14 cellular contexts compared by ENCODE assay signal in the genomic region with DNA sequence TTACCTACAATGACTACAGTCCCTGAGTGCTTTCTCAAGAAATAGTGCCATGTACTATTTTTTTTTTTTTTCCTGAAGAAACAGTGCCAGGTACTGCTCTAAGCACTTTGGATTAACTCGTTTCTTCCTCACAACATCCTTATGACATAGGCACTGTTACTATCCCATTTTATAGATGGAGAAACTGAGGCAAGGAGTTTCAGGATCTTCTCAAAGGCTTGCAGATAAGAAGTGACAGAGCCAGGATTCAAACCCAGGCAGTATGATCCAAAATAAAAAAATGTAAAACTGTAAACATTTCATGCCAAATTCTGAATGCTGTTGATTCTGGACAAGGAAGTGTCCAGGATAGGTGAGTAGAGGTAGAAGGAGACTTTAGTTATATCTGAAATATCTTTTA. TPM values are rescaled to one million over a fixed set of nuclear protein-coding genes. Genes with fewer than 3 reads are reported as not detected.
DNase-seq lines count a peak whose midpoint lies in the region; ATAC-seq and TF ChIP-seq lines count a peak whose summit lies in the region.
"Had no signal": no experiment of that assay in that cellular context is flagged by ENCODE, and none has a peak within 500 bp of the region (broad histone marks: within the 10 kb centered on the region; RNA-seq: fewer than 3 reads in every experiment).

No MANE protein-coding gene starts in this region.

- DNase-seq in T-helper 2 cell treated with Interferon-gamma antibody and Interleukin-4, amounts not matched to agents 5 μg/mL and 100 μg/mL, for 36 hours (ENCODE audit: low spot score) = no peak
- DNase-seq in T-helper 2 cell = no peak
- DNase-seq in LNCaP clone FGC (ENCODE audit: low read depth) = no peak
- DNase-seq in activated naive CD8-positive, alpha-beta T cell treated with anti-CD3 and anti-CD28 coated beads, Interleukin-2, amount 50 U/mL, for 24 hours = no peak
- DNase-seq in adrenal gland = no peak
- no peak for DNase-seq in AG08396 (ENCODE audit: low spot score)
- DNase-seq: 8988T, EL, KG1, left ventricle myocardium inferior, thyroid gland had no signal

- intact Hi-C loops in adrenal gland (cut with DNase I) = no loop called here

- H3K36me3 Mint-ChIP-seq in T-helper 2 cell treated with Interferon-gamma antibody and Interleukin-4, amounts not matched to agents 5 μg/mL and 100 μg/mL, for 36 hours (ENCODE audit: low read depth) = peaks cover 22% of the 10 kb centered on the region
- peaks cover 27% of the 10 kb centered on the region for H3K36me3 Mint-ChIP-seq in activated naive CD8-positive, alpha-beta T cell treated with anti-CD3 and anti-CD28 coated beads, Interleukin-2, amount 50 U/mL, for 24 hours (ENCODE audit: low read depth)

- peaks cover 5% of the 10 kb centered on the region for H3K4me1 ChIP-seq in neuron (ENCODE audit: insufficient read depth, low read length)
- H3K4me1 ChIP-seq in adrenal gland (replicated peaks in 1 of 2) = peaks cover 0 to 7% of the 10 kb centered on the region in 2 donors
- H3K4me1 ChIP-seq: thyroid gland had no signal

- TF ChIP-seq POLR2A in adrenal gland (IDR thresholded peaks at IDR 0.05) = no peak

- H3K9me3 ChIP-seq in neuron (ENCODE audit: low read length) (no peaks in the 10 kb centered on the region), adrenal gland (replicated peaks in 1 of 3) (no peaks in the 10 kb centered on the region)
- H3K9me3 ChIP-seq: thyroid gland had no signal

- H2AFZ ChIP-seq in neuron (ENCODE audit: low read depth, low read length) = no peak overlapping the region

- no peak overlapping the region for H3K27ac ChIP-seq in adrenal gland
- H3K27ac ChIP-seq: left ventricle myocardium inferior, thyroid gland had no signal

- H3K4me1 Mint-ChIP-seq in T-helper 2 cell treated with Interferon-gamma antibody and Interleukin-4, amounts not matched to agents 5 μg/mL and 100 μg/mL, for 36 hours (ENCODE audit: low read depth) = peaks cover 26% of the 10 kb centered on the region
- peaks cover 23% of the 10 kb centered on the region for H3K4me1 Mint-ChIP-seq in activated naive CD8-positive, alpha-beta T cell treated with anti-CD3 and anti-CD28 coated beads, Interleukin-2, amount 50 U/mL, for 24 hours

- H3K36me3 ChIP-seq in neuron (ENCODE audit: insufficient read depth, low read length) (no peaks in the 10 kb centered on the region), adrenal gland (replicated peaks in 1 of 2) (no peaks in the 10 kb centered on the region)
- H3K36me3 ChIP-seq: left ventricle myocardium inferior, thyroid gland had no signal

- H3K4me3 Mint-ChIP-seq in T-helper 2 cell treated with Interferon-gamma antibody and Interleukin-4, amounts not matched to agents 5 μg/mL and 100 μg/mL, for 36 hours = peak overlapping the region; percentile 85
- H3K4me3 Mint-ChIP-seq in activated naive CD8-positive, alpha-beta T cell treated with anti-CD3 and anti-CD28 coated beads, Interleukin-2, amount 50 U/mL, for 24 hours = peak overlapping the region; percentile 80

- H3K27me3 ChIP-seq in neuron (ENCODE audit: insufficient read depth, low read length) = no peaks in the 10 kb centered on the region
- no peaks in the 10 kb centered on the region for H3K27me3 ChIP-seq in adrenal gland
- H3K27me3 ChIP-seq: thyroid gland had no signal

- H3K27me3 Mint-ChIP-seq in T-helper 2 cell treated with Interferon-gamma antibody and Interleukin-4, amounts not matched to agents 5 μg/mL and 100 μg/mL, for 36 hours (ENCODE audit: low read depth) = no peaks in the 10 kb centered on the region
- H3K27me3 Mint-ChIP-seq in activated naive CD8-positive, alpha-beta T cell treated with anti-CD3 and anti-CD28 coated beads, Interleukin-2, amount 50 U/mL, for 24 hours = no peaks in the 10 kb centered on the region
- H3K27me3 Mint-ChIP-seq: central memory CD8-positive, alpha-beta T cell had no signal

- 62 to 84% (median 78%) methylated on average over 1 of the region's 1 CpG for WGBS in adrenal gland, 4 donors

- TF ChIP-seq CTCF in LNCaP clone FGC (IDR thresholded peaks at IDR 0.05; ENCODE audit: control insufficient read depth, extremely low read depth, insufficient read depth) = no peak
- TF ChIP-seq CTCF in adrenal gland (IDR thresholded peaks at IDR 0.05) = no peak

- peak overlapping the region; percentile 83 for H3K4me3 ChIP-seq in LNCaP clone FGC (ENCODE audit: low read depth, low read length)
- H3K4me3 ChIP-seq in neuron (ENCODE audit: low read length) = peak overlapping the region; percentile 74
- H3K4me3 ChIP-seq in adrenal gland = no peak overlapping the region
- H3K4me3 ChIP-seq: thyroid gland had no signal

- no peak for ATAC-seq in activated naive CD8-positive, alpha-beta T cell treated with anti-CD3 and anti-CD28 coated beads, Interleukin-2, amount 50 U/mL, for 24 hours
- ATAC-seq in GM19351 (IDR thresholded peaks at IDR 0.05; ENCODE audit: unreplicated experiment) = no peak

- peak overlapping the region; percentile 70 for H3K27ac Mint-ChIP-seq in T-helper 2 cell treated with Interferon-gamma antibody and Interleukin-4, amounts not matched to agents 5 μg/mL and 100 μg/mL, for 36 hours
- H3K27ac Mint-ChIP-seq in activated naive CD8-positive, alpha-beta T cell treated with anti-CD3 and anti-CD28 coated beads, Interleukin-2, amount 50 U/mL, for 24 hours = no peak overlapping the region

- peaks cover 9% of the 10 kb centered on the region for H3K9me3 Mint-ChIP-seq in T-helper 2 cell treated with Interferon-gamma antibody and Interleukin-4, amounts not matched to agents 5 μg/mL and 100 μg/mL, for 36 hours
- no peaks in the 10 kb centered on the region for H3K9me3 Mint-ChIP-seq in activated naive CD8-positive, alpha-beta T cell treated with anti-CD3 and anti-CD28 coated beads, Interleukin-2, amount 50 U/mL, for 24 hours
- H3K9me3 Mint-ChIP-seq: central memory CD8-positive, alpha-beta T cell had no signal

RNA-seq across cellular contexts. Expression of a gene that starts 1.1 kb away (rescaled TPM):
- under 1 TPM; 0.18 to 0.69 (median 0.57) TPM for total RNA-seq in adrenal gland
- polyA plus RNA-seq in adrenal gland = under 1 TPM; 0.03 to 0.73 (median 0.56) TPM

RNA-seq across cellular contexts. Expression of a gene that starts 1.5 kb away (rescaled TPM):
- 10 to 100 TPM in 6 of 8 donors, 1 to 10 TPM in 2; 6.2 to 29.0 (median 12.4) TPM for total RNA-seq in adrenal gland
- 10 to 100 TPM in 1 of 3 donors, 1 to 10 TPM in 2; 2.8 to 17.4 (median 3.3) TPM for polyA plus RNA-seq in adrenal gland

Comparison
In these comparisons a context has a peak if more than half of its experiments do, and no peak if none do; other contexts are left out.
1. H3K4me3 ChIP-seq: peak in LNCaP clone FGC (single experiment) and neuron (single experiment); none in adrenal gland (0 of 4).